In genomic region chr3:23659274-23659673, GRCh38 we compare ENCODE assay signal across 11 cellular contexts.
A peak's percentile ranks its signal among the peaks of the same experiment; 100 is the strongest.
DNase-seq lines count a peak whose midpoint lies in the region; ATAC-seq and TF ChIP-seq lines count a peak whose summit lies in the region.
"Had no signal": no experiment of that assay in that cellular context is flagged by ENCODE, and none has a peak within 500 bp of the region (broad histone marks: within the 10 kb centered on the region; RNA-seq: fewer than 3 reads in every experiment).

No MANE protein-coding gene starts in this region.

- TF ChIP-seq POLR2A in NB4 (IDR thresholded peaks at IDR 0.05; ENCODE audit: extremely low read depth, insufficient read length) (no peak), stomach (IDR thresholded peaks at IDR 0.05) (no peak)

- peaks cover 0 to 5% (median 4%) of the 10 kb centered on the region in 4 donors for H3K9me3 ChIP-seq in stomach

- no peak overlapping the region for H3K27ac ChIP-seq in stomach
- H3K27ac ChIP-seq: breast epithelium had no signal

- H3K36me3 ChIP-seq in stomach = no peaks in the 10 kb centered on the region
- H3K36me3 ChIP-seq: breast epithelium had no signal

- 50 to 62% (median 62%) methylated on average over 8 of the region's 8 CpGs for WGBS in stomach, 5 donors

- H3K4me1 ChIP-seq in stomach = peaks cover 0 to 3% (median 0%) of the 10 kb centered on the region in 4 donors
- H3K4me1 ChIP-seq: breast epithelium had no signal

- H3K4me3 ChIP-seq in NB4 (ENCODE audit: low read depth, low read length) = peak overlapping the region; percentile 27
- no peak overlapping the region for H3K4me3 ChIP-seq in stomach
- H3K4me3 ChIP-seq: breast epithelium had no signal

- TF ChIP-seq EP300 in stomach (IDR thresholded peaks at IDR 0.05) = no peak

- ATAC-seq in GM19324 (IDR thresholded peaks at IDR 0.05; ENCODE audit: low FRiP score, unreplicated experiment) (peak; percentile 85), HG02981 (IDR thresholded peaks at IDR 0.05; ENCODE audit: unreplicated experiment) (peak; percentile 63)

- intact Hi-C loops in stomach (cut with DNase I; ENCODE audit: low total_unique reads) = no loop called here

- TF ChIP-seq CTCF in NB4 (IDR thresholded peaks at IDR 0.05; ENCODE audit: low read depth, low read length) (no peak), stomach (IDR thresholded peaks at IDR 0.05) (no peak)

- DNase-seq in Ammon's horn (ENCODE audit: low spot score) (peak; percentile 33), NB4 (ENCODE audit: low read depth) (peak; percentile 62), stomach (no peak), HK-2 (ENCODE audit: unreplicated experiment) (no peak), amygdala (lab: John Stamatoyannopoulos, UW) (no peak)
- DNase-seq in stimulated activated CD4-positive, alpha-beta T cell treated with anti-CD3 and anti-CD28 coated beads, Interleukin-2, amount 100 ng/mL, for 24 hours = no peak
- DNase-seq: activated CD4-positive, alpha-beta T cell treated with anti-CD3 and anti-CD28 coated beads, Interleukin-2, amount 50 U/mL, for 1 hour; NCI-H1436 had no signal

- H3K27me3 ChIP-seq in stomach = no peaks in the 10 kb centered on the region
- H3K27me3 ChIP-seq: breast epithelium had no signal

Comparison
In these comparisons a context has a peak if more than half of its experiments do, and no peak if none do; other contexts are left out.
1. DNase-seq: peak in Ammon's horn (single experiment) and NB4 (single experiment); none in stomach (single experiment), HK-2 (single experiment), stimulated activated CD4-positive, alpha-beta T cell treated with anti-CD3 and anti-CD28 coated beads, Interleukin-2, amount 100 ng/mL, for 24 hours (0 of 2) and amygdala (0 of 56).